In genomic region chr13:25306671-25307464, GRCh38 we compare ENCODE assay signal across 21 cellular contexts. TPM values are rescaled to one million over a fixed set of nuclear protein-coding genes. Genes with fewer than 3 reads are reported as not detected.
DNase-seq lines count a peak whose midpoint lies in the region; ATAC-seq, FAIRE-seq and TF ChIP-seq lines count a peak whose summit lies in the region.
"Had no signal": no experiment of that assay in that cellular context is flagged by ENCODE, and none has a peak within 500 bp of the region (broad histone marks: within the 10 kb centered on the region; RNA-seq: fewer than 3 reads in every experiment).

No MANE protein-coding gene starts in this region.

- in situ Hi-C loops in GM12878 (cut with MboI), result no loop called here

- peaks cover 43% of the 10 kb centered on the region for H3K4me1 Mint-ChIP-seq in activated CD8-positive, alpha-beta memory T cell treated with anti-CD3 and anti-CD28 coated beads, Interleukin-2, amount 10 ng/mL, durations not matched to agents 7 days and 5 days
- H3K4me1 Mint-ChIP-seq in stimulated activated effector memory CD8-positive, alpha-beta T cell treated with anti-CD3 and anti-CD28 coated beads, Interleukin-12 subunit alpha, Interleukin-12 subunit beta, amount 100 ng/mL, for 72 hours, result peaks cover 39% of the 10 kb centered on the region

- no peak for TF ChIP-seq EP300 in GM12878 (IDR thresholded peaks at IDR 0.05; ENCODE audit: borderline replicate concordance in 1 of 2, control insufficient read depth in 1 of 2, low read depth in 2 of 2, low read length in 2 of 2)

- H3K27me3 ChIP-seq in GM12878 (replicated peaks in 1 of 2; ENCODE audit: control insufficient read depth in 2 of 2, insufficient read depth in 2 of 2, low read length in 1 of 2) (no peaks in the 10 kb centered on the region), mesenchymal stem cell (ENCODE audit: control insufficient read depth in 1 of 2, insufficient read depth in 1 of 2, low read length in 2 of 2) (no peaks in the 10 kb centered on the region)
- H3K27me3 ChIP-seq: BE2C had no signal

- TF ChIP-seq POLR2A in GM12878 (IDR thresholded peaks at IDR 0.05; ENCODE audit: low read depth, low read length), result no peak

- no TSS peak for BruUV-seq in GM12878 (replicated peaks; lab: Mats Ljungman, UMichigan)

- H3K4me3 Mint-ChIP-seq in activated CD8-positive, alpha-beta memory T cell treated with anti-CD3 and anti-CD28 coated beads, Interleukin-2, amount 10 ng/mL, durations not matched to agents 7 days and 5 days, result no peak overlapping the region
- H3K4me3 Mint-ChIP-seq in stimulated activated effector memory CD8-positive, alpha-beta T cell treated with anti-CD3 and anti-CD28 coated beads, Interleukin-12 subunit alpha, Interleukin-12 subunit beta, amount 100 ng/mL, for 72 hours, result no peak overlapping the region
- H3K4me3 Mint-ChIP-seq: memory B cell; stimulated activated naive CD8-positive, alpha-beta T cell treated with anti-CD3 and anti-CD28 coated beads, Interleukin-15, amount 100 ng/mL, for 72 hours had no signal

- peaks cover 51% of the 10 kb centered on the region for H3K79me2 ChIP-seq in GM12878 (ENCODE audit: control insufficient read depth, insufficient read depth, low read length)

- SMC1A ChIA-PET in GM12878 (lab: Charles Lee; ENCODE audit: uncharacterized antibody, unreplicated experiment), result no interaction called here

- no peak overlapping the region for H3K23ac ChIP-seq in mesenchymal stem cell (ENCODE audit: low read length in 2 of 2)

- no peak overlapping the region for H3K4ac ChIP-seq in mesenchymal stem cell (ENCODE audit: low read depth in 1 of 2, low read length in 2 of 2)

- H3K27me3 Mint-ChIP-seq in activated CD8-positive, alpha-beta memory T cell treated with anti-CD3 and anti-CD28 coated beads, Interleukin-2, amount 10 ng/mL, durations not matched to agents 7 days and 5 days, result no peaks in the 10 kb centered on the region
- H3K27me3 Mint-ChIP-seq: memory B cell; stimulated activated naive CD8-positive, alpha-beta T cell treated with anti-CD3 and anti-CD28 coated beads, Interleukin-15, amount 100 ng/mL, for 72 hours had no signal

- 92% methylated on average over 7 of the region's 7 CpGs for WGBS in GM12878 (ENCODE audit: insufficient coverage, insufficient replicate concordance, low lambda C conversion rate, missing lambda C conversion rate)
- WGBS in mesenchymal stem cell, result 94% methylated on average over 6 of the region's 7 CpGs

- H2BK12ac ChIP-seq in mesenchymal stem cell (ENCODE audit: low read length in 2 of 2), result no peak overlapping the region

- no peaks in the 10 kb centered on the region for H4K20me1 ChIP-seq in GM12878 (ENCODE audit: control insufficient read depth, insufficient read depth)

- TF ChIP-seq RAD21 in GM12878 (IDR thresholded peaks at IDR 0.05; ENCODE audit: insufficient read depth, low read depth, low read length), result no peak

- H3K9ac ChIP-seq in GM12878 (ENCODE audit: control insufficient read depth, insufficient read depth, low read length) (no peak overlapping the region), mesenchymal stem cell (ENCODE audit: low read length) (no peak overlapping the region)

- DNase-seq in activated CD8-positive, alpha-beta memory T cell treated with anti-CD3 and anti-CD28 coated beads, Interleukin-2, amount 10 ng/mL, durations not matched to agents 7 days and 5 days, result no peak
- no peak for DNase-seq in activated CD8-positive, alpha-beta memory T cell treated with anti-CD3 and anti-CD28 coated beads, Interleukin-2, amount 50 U/mL, for 48 hours
- DNase-seq in GM12878 (ENCODE audit: low read depth, low spot score) (no peak), mesenchymal stem cell (no peak), mesenteric fat pad (ENCODE audit: low spot score) (no peak)
- DNase-seq in stimulated activated effector memory CD8-positive, alpha-beta T cell treated with anti-CD3 and anti-CD28 coated beads, Interleukin-12 subunit alpha, Interleukin-12 subunit beta, amount 100 ng/mL, for 72 hours (ENCODE audit: low spot score in 2 of 2), result no peak
- DNase-seq in stimulated activated CD4-positive, alpha-beta T cell treated with anti-CD3 and anti-CD28 coated beads, Interleukin-4, amount 100 ng/mL, for 1 hour, result no peak
- no peak for DNase-seq in effector CD8-positive, alpha-beta T cell (lab: John Stamatoyannopoulos, UW)
- DNase-seq: activated CD4-positive, alpha-beta T cell treated with anti-CD3 and anti-CD28 coated beads for 1 hour; BE2C; EL; NCI-H1436; NCI-H524 treated with DMSO at 0.1 percent for 48 hours; psoas muscle; stimulated activated CD4-positive, alpha-beta T cell treated with anti-CD3 and anti-CD28 coated beads, Interleukin-2, amount 100 ng/mL, for 48 hours; stimulated activated naive CD8-positive, alpha-beta T cell treated with anti-CD3 and anti-CD28 coated beads, Interleukin-15, amount 100 ng/mL, for 72 hours had no signal

- RAD21 ChIA-PET in GM12878 (lab: Charles Lee; ENCODE audit: unreplicated experiment), result no interaction called here

- H3K27ac Mint-ChIP-seq in activated CD8-positive, alpha-beta memory T cell treated with anti-CD3 and anti-CD28 coated beads, Interleukin-2, amount 10 ng/mL, durations not matched to agents 7 days and 5 days, result peak overlapping the region; percentile 46
- peak overlapping the region; percentile 12 for H3K27ac Mint-ChIP-seq in stimulated activated effector memory CD8-positive, alpha-beta T cell treated with anti-CD3 and anti-CD28 coated beads, Interleukin-12 subunit alpha, Interleukin-12 subunit beta, amount 100 ng/mL, for 72 hours
- H3K27ac Mint-ChIP-seq: memory B cell; stimulated activated naive CD8-positive, alpha-beta T cell treated with anti-CD3 and anti-CD28 coated beads, Interleukin-15, amount 100 ng/mL, for 72 hours had no signal

- no peak for ATAC-seq in activated CD8-positive, alpha-beta memory T cell treated with anti-CD3 and anti-CD28 coated beads, Interleukin-2, amount 10 ng/mL, durations not matched to agents 7 days and 5 days
- ATAC-seq in GM12878, result no peak
- ATAC-seq in stimulated activated effector memory CD8-positive, alpha-beta T cell treated with anti-CD3 and anti-CD28 coated beads, Interleukin-12 subunit alpha, Interleukin-12 subunit beta, amount 100 ng/mL, for 72 hours, result no peak
- ATAC-seq: HCT116; psoas muscle; SK-N-SH treated with all-trans-retinoic acid at 6 μM for 48 hours; stimulated activated naive CD8-positive, alpha-beta T cell treated with anti-CD3 and anti-CD28 coated beads, Interleukin-15, amount 100 ng/mL, for 72 hours had no signal

- H3K36me3 ChIP-seq in GM12878 (ENCODE audit: control insufficient read depth in 2 of 2, insufficient read depth in 2 of 2, low read length in 1 of 2), result peaks cover 4 to 26% of the 10 kb centered on the region in 2 experiments
- H3K36me3 ChIP-seq in mesenchymal stem cell (ENCODE audit: control insufficient read depth in 1 of 2, insufficient read depth in 2 of 2, low read depth in 1 of 2, low read length in 2 of 2), result peaks cover 9 to 65% of the 10 kb centered on the region in 2 experiments

- H3K9me3 ChIP-seq in GM12878 (replicated peaks; ENCODE audit: control insufficient read depth, insufficient read depth, low read length), result no peaks in the 10 kb centered on the region
- no peaks in the 10 kb centered on the region for H3K9me3 ChIP-seq in mesenchymal stem cell (ENCODE audit: control insufficient read depth, low read length)
- H3K9me3 ChIP-seq: BE2C, psoas muscle had no signal

- no peak overlapping the region for H3K14ac ChIP-seq in mesenchymal stem cell (ENCODE audit: low read length in 2 of 2)

- H4K8ac ChIP-seq in mesenchymal stem cell (ENCODE audit: low read length), result no peak overlapping the region

- no peaks in the 10 kb centered on the region for H3K9me3 Mint-ChIP-seq in activated CD8-positive, alpha-beta memory T cell treated with anti-CD3 and anti-CD28 coated beads, Interleukin-2, amount 10 ng/mL, durations not matched to agents 7 days and 5 days (ENCODE audit: low read depth)
- no peaks in the 10 kb centered on the region for H3K9me3 Mint-ChIP-seq in stimulated activated effector memory CD8-positive, alpha-beta T cell treated with anti-CD3 and anti-CD28 coated beads, Interleukin-12 subunit alpha, Interleukin-12 subunit beta, amount 100 ng/mL, for 72 hours
- H3K9me3 Mint-ChIP-seq: memory B cell; stimulated activated naive CD8-positive, alpha-beta T cell treated with anti-CD3 and anti-CD28 coated beads, Interleukin-15, amount 100 ng/mL, for 72 hours had no signal

- TF ChIP-seq CTCF in GM12878 (IDR thresholded peaks at IDR 0.05 in 2 of 3, conservative IDR thresholded peaks at IDR 0.05 in 1 of 3; ENCODE audit: control insufficient read depth in 2 of 3, extremely low read depth in 1 of 3, insufficient read depth in 1 of 3, low read depth in 3 of 3, low read length in 3 of 3), result no peak

- H3K79me1 ChIP-seq in mesenchymal stem cell (replicated peaks; ENCODE audit: low read length, poor library complexity, severe bottlenecking), result peaks cover 8% of the 10 kb centered on the region

- POLR2A ChIA-PET in GM12878 (lab: Charles Lee), result interaction anchor here (0.6 kb wide), 1 partner anchor 940 kb away, joined by 4 read pairs; no protein-coding TSS in a partner anchor

- CTCF ChIA-PET in activated CD8-positive, alpha-beta memory T cell treated with anti-CD3 and anti-CD28 coated beads, Interleukin-2, amount 10 ng/mL, durations not matched to agents 7 days and 5 days (lab: Charles Lee), result interaction anchor here (0.6 to 0.9 kb wide), 2 partner anchors 20 to 756 kb away, joined by 3 read pairs; no protein-coding TSS in a partner anchor
- CTCF ChIA-PET in GM12878 (lab: Yijun Ruan, JAX), result no interaction called here

- no peak for FAIRE-seq in GM12878 (lab: Jason Lieb, UNC)
- FAIRE-seq: D721Med, islet of Langerhans had no signal

- no peak overlapping the region for H4K91ac ChIP-seq in mesenchymal stem cell (ENCODE audit: low read length)

- H2BK120ac ChIP-seq in mesenchymal stem cell (ENCODE audit: low read depth, low read length), result no peak overlapping the region

- intact Hi-C loops in GM12878 (cut with micrococcal nuclease; ENCODE audit: unreplicated experiment), result no loop called here

- H2AFZ ChIP-seq in GM12878 (ENCODE audit: control insufficient read depth, low read depth, low read length) (no peak overlapping the region), mesenchymal stem cell (ENCODE audit: low read depth, low read length) (no peak overlapping the region)

- no peak overlapping the region for H3K27ac ChIP-seq in GM12878 (ENCODE audit: control insufficient read depth, insufficient read depth)
- peak overlapping the region; percentile 57 for H3K27ac ChIP-seq in mesenchymal stem cell (ENCODE audit: low read length, poor library complexity, severe bottlenecking)
- H3K27ac ChIP-seq: psoas muscle had no signal

- H3K4me1 ChIP-seq in GM12878 (ENCODE audit: control insufficient read depth, insufficient read depth, low read length), result no peaks in the 10 kb centered on the region
- peaks cover 10% of the 10 kb centered on the region for H3K4me1 ChIP-seq in mesenchymal stem cell (ENCODE audit: control insufficient read depth, insufficient read depth, low read depth, low read length)
- H3K4me1 ChIP-seq: BE2C had no signal

- H3K4me2 ChIP-seq in GM12878 (ENCODE audit: control insufficient read depth, insufficient read depth), result peak overlapping the region; percentile 29; the same call in 1 of the 2 replicates
- no peak overlapping the region for H3K4me2 ChIP-seq in mesenchymal stem cell (ENCODE audit: low read length, poor library complexity, severe bottlenecking)

- no peak overlapping the region for H2BK5ac ChIP-seq in mesenchymal stem cell (ENCODE audit: low read depth, low read length, poor library complexity, severe bottlenecking)

- H3K4me3 ChIP-seq in GM12878 (no peak overlapping the region; the same call in 1 of the 2 replicates), mesenchymal stem cell (ENCODE audit: insufficient read depth in 1 of 2, low read depth in 1 of 2, low read length in 2 of 2) (no peak overlapping the region)
- H3K4me3 ChIP-seq: psoas muscle had no signal

- H3K36me3 Mint-ChIP-seq in activated CD8-positive, alpha-beta memory T cell treated with anti-CD3 and anti-CD28 coated beads, Interleukin-2, amount 10 ng/mL, durations not matched to agents 7 days and 5 days, result peaks cover 59% of the 10 kb centered on the region
- H3K36me3 Mint-ChIP-seq in stimulated activated effector memory CD8-positive, alpha-beta T cell treated with anti-CD3 and anti-CD28 coated beads, Interleukin-12 subunit alpha, Interleukin-12 subunit beta, amount 100 ng/mL, for 72 hours, result peaks cover 100% of the 10 kb centered on the region

- H3K18ac ChIP-seq in mesenchymal stem cell (ENCODE audit: low read depth in 1 of 2, low read length in 2 of 2), result no peak overlapping the region

- H2BK15ac ChIP-seq in mesenchymal stem cell (ENCODE audit: low read depth, poor library complexity, severe bottlenecking), result no peak overlapping the region

- peak overlapping the region; percentile 66 for H2AK5ac ChIP-seq in mesenchymal stem cell (ENCODE audit: low read length, severe bottlenecking)

RNA-seq across cellular contexts. Expression of gene NUP58, which starts 5.4 kb away (rescaled TPM):
- 10 to 100 TPM; 82.4 to 94.3 TPM for total RNA-seq in activated CD8-positive, alpha-beta memory T cell treated with anti-CD3 and anti-CD28 coated beads, Interleukin-2, amount 10 ng/mL, durations not matched to agents 7 days and 5 days
- total RNA-seq in GM12878 (2013; cell fraction: nucleolus; rRNA removed), result 250 and 257 TPM in 2 replicates
- total RNA-seq in GM12878 (2014; rRNA removed) (58.1 and 75.6 TPM in 2 replicates), GM12878 (2014; rRNA removed; fragmentation: Illumina TruSeq; extraction: Trizol) (56.6 and 58.0 TPM in 2 replicates), GM12878 (2021) (46.7 and 54.5 TPM in 2 replicates), mesenteric fat pad (45.1 TPM)
- polyA plus RNA-seq in GM12878 (2011; ENCODE audit: low read depth), result 10.0 TPM
- polyA plus RNA-seq in GM12878 (2011; rRNA removed) (78.0 and 110 TPM in 2 replicates), GM12878 (2014; fragmentation: Illumina TruSeq; extraction: Trizol) (47.9 and 62.7 TPM in 2 replicates), GM12878 (2014; fragmentation: Nextera tagmentation; extraction: Ambion mirVana) (10 to 100 TPM; 12.1 to 14.0 TPM), GM12878 (2014; rRNA removed) (37.7 and 42.5 TPM in 2 replicates), GM12878 (2016; fragmentation: Nextera tagmentation; extraction: Ambion mirVana) (10 to 100 TPM; 38.9 to 49.8 TPM)
- 48.0 and 50.8 TPM in 2 replicates for polyA plus RNA-seq in GM12878 (2011; cell fraction: cytosol; rRNA removed)
- 30.4 and 34.5 TPM in 2 replicates for polyA plus RNA-seq in GM12878 (2011; cell fraction: nucleus; rRNA removed)
- polyA plus RNA-seq in GM12878 (2012), result 15.9 and 26.2 TPM in 2 replicates
- 88.9 and 113 TPM in 2 replicates for polyA minus RNA-seq in GM12878 (2011; rRNA and poly(A)+ RNA removed)
- 38.5 and 53.3 TPM in 2 replicates for polyA minus RNA-seq in GM12878 (2011; cell fraction: cytosol; rRNA and poly(A)+ RNA removed)
- 43.5 and 70.0 TPM in 2 replicates for polyA minus RNA-seq in GM12878 (2011; cell fraction: nucleus; rRNA and poly(A)+ RNA removed)
- polyA plus RNA-seq in mesenchymal stem cell (2013, experiment 1 of 2), result 19.7 TPM
- 22.1 TPM for polyA plus RNA-seq in mesenchymal stem cell (2013, experiment 2 of 2)

RNA-seq across cellular contexts. Expression of gene MTMR6, which starts 19.6 kb away (rescaled TPM):
- total RNA-seq in activated CD8-positive, alpha-beta memory T cell treated with anti-CD3 and anti-CD28 coated beads, Interleukin-2, amount 10 ng/mL, durations not matched to agents 7 days and 5 days, result 10 to 100 TPM; 17.2 to 21.7 TPM
- 8.1 and 9.0 TPM in 2 replicates for total RNA-seq in GM12878 (2013; cell fraction: nucleolus; rRNA removed)
- 14.1 and 16.7 TPM in 2 replicates for total RNA-seq in GM12878 (2014; rRNA removed)
- total RNA-seq in GM12878 (2014; rRNA removed; fragmentation: Illumina TruSeq; extraction: Trizol), result 19.2 and 19.4 TPM in 2 replicates
- total RNA-seq in GM12878 (2021), result 13.8 and 13.9 TPM in 2 replicates
- 2.5 TPM for polyA plus RNA-seq in GM12878 (2011; ENCODE audit: low read depth)
- 15.1 and 21.1 TPM in 2 replicates for polyA plus RNA-seq in GM12878 (2011; rRNA removed)
- 5.6 and 6.0 TPM in 2 replicates for polyA plus RNA-seq in GM12878 (2011; cell fraction: cytosol; rRNA removed)
- 4.7 and 6.7 TPM in 2 replicates for polyA plus RNA-seq in GM12878 (2011; cell fraction: nucleus; rRNA removed)
- polyA plus RNA-seq in GM12878 (2012), result 4.1 and 4.2 TPM in 2 replicates
- 17.0 and 20.7 TPM in 2 replicates for polyA plus RNA-seq in GM12878 (2014; fragmentation: Illumina TruSeq; extraction: Trizol)
- 10 to 100 TPM; 13.0 to 21.0 TPM for polyA plus RNA-seq in GM12878 (2014; fragmentation: Nextera tagmentation; extraction: Ambion mirVana)
- polyA plus RNA-seq in GM12878 (2014; rRNA removed), result 7.1 and 9.8 TPM in 2 replicates
- polyA plus RNA-seq in GM12878 (2016; fragmentation: Nextera tagmentation; extraction: Ambion mirVana), result 10 to 100 TPM; 23.5 to 24.2 TPM
- 7.0 and 9.4 TPM in 2 replicates for polyA minus RNA-seq in GM12878 (2011; rRNA and poly(A)+ RNA removed)
- polyA minus RNA-seq in GM12878 (2011; cell fraction: cytosol; rRNA and poly(A)+ RNA removed), result 4.1 and 6.3 TPM in 2 replicates
- 2.8 and 4.9 TPM in 2 replicates for polyA minus RNA-seq in GM12878 (2011; cell fraction: nucleus; rRNA and poly(A)+ RNA removed)
- 14.3 TPM for polyA plus RNA-seq in mesenchymal stem cell (2013, experiment 1 of 2)
- 15.1 TPM for polyA plus RNA-seq in mesenchymal stem cell (2013, experiment 2 of 2)
- total RNA-seq in mesenteric fat pad, result 18.0 TPM
